Comparison of ENCODE assay signal across 1 cellular context in genomic region chrX:118964252-118964651, GRCh38.
TF ChIP-seq lines count a peak whose summit lies in the region.

No MANE protein-coding gene starts in this region.

TF ChIP-seq in HEK293, 187 proteins besides CTCF, POLR2A, EP300 and RAD21 (continued from another document):
- TF ChIP-seq PBX3 (CRISPR knock-in tag; IDR thresholded peaks at IDR 0.05) = no peak
- TF ChIP-seq SCRT1 (tag by site-specific recombination; IDR thresholded peaks at IDR 0.05; ENCODE audit: borderline replicate concordance) = peak; percentile 47; the same call in 1 of the 2 replicates
- TF ChIP-seq GLIS1 (tag by site-specific recombination; IDR thresholded peaks at IDR 0.05) = no peak
- TF ChIP-seq ZNF239 (tag by site-specific recombination; IDR thresholded peaks at IDR 0.05) = no peak
